Comparison of ENCODE assay signal across 22 cellular contexts in genomic region chr14:56945291-56945690, GRCh38.
A peak's percentile ranks its signal among the peaks of the same experiment; 100 is the strongest.
DNase-seq lines count a peak whose midpoint lies in the region; ATAC-seq, FAIRE-seq and TF ChIP-seq lines count a peak whose summit lies in the region.
"Had no signal": no experiment of that assay in that cellular context is flagged by ENCODE, and none has a peak within 500 bp of the region (broad histone marks: within the 10 kb centered on the region; RNA-seq: fewer than 3 reads in every experiment).

No MANE protein-coding gene starts in this region.

- DNase-seq in D721Med (ENCODE audit: insufficient read length, low spot score) (no peak), NCI-H82 treated with DMSO at 0.1 percent for 48 hours (lab: John Stamatoyannopoulos, UW; ENCODE audit: unreplicated experiment) (peak; percentile 99), mesendoderm (peak; percentile 58), left ventricle myocardium inferior (no peak)
- DNase-seq: 8988T; ACHN; AML-193; BE2C; CD4-positive, alpha-beta T cell; CD8-positive, alpha-beta memory T cell; DMS153; DND-41; H9 had no signal

- H2BK120ac ChIP-seq in mesendoderm (ENCODE audit: low read depth, low read length): no peak overlapping the region

- no CpG with 5 or more reads among the region's 2 CpGs for WGBS in mesendoderm (ENCODE audit: extremely low coverage, insufficient coverage, low lambda C conversion rate)

- no peaks in the 10 kb centered on the region for H3K27me3 ChIP-seq in mesendoderm (ENCODE audit: insufficient read depth, low read length, poor library complexity)
- peaks cover 25% of the 10 kb centered on the region for H3K27me3 ChIP-seq in left ventricle myocardium inferior (ENCODE audit: low read depth)
- H3K27me3 ChIP-seq: BE2C; BLaER1 treated with 17β-estradiol and CSF1 and Interleukin-3, amounts not matched to agents 10 nM and 100 nM had no signal

- no peak overlapping the region for H3K18ac ChIP-seq in mesendoderm (ENCODE audit: low read length)

- H3K4me1 ChIP-seq in mesendoderm (ENCODE audit: control insufficient read depth, low read depth, low read length) (no peaks in the 10 kb centered on the region), left ventricle myocardium inferior (no peaks in the 10 kb centered on the region)
- H3K4me1 ChIP-seq: A549; BE2C; BLaER1 treated with 17β-estradiol and CSF1 and Interleukin-3, amounts not matched to agents 10 nM and 100 nM had no signal

- no peak for ATAC-seq in HG02798 (IDR thresholded peaks at IDR 0.05; ENCODE audit: poor library complexity, unreplicated experiment)
- ATAC-seq in GM21717 (IDR thresholded peaks at IDR 0.05; ENCODE audit: unreplicated experiment): no peak
- ATAC-seq: A549, GM23338, HCT116 had no signal

- FAIRE-seq in D721Med (lab: Jason Lieb, UNC): peak; percentile 97
- FAIRE-seq: A549, G401.6, GM12892, GM19239 had no signal

- H2BK5ac ChIP-seq in mesendoderm (ENCODE audit: low read length): no peak overlapping the region

- H3K79me1 ChIP-seq in mesendoderm (ENCODE audit: low read length): no peaks in the 10 kb centered on the region

- H2AK5ac ChIP-seq in mesendoderm (ENCODE audit: low read length): no peak overlapping the region

- H2BK15ac ChIP-seq in mesendoderm (replicated peaks; ENCODE audit: low read depth): no peak overlapping the region

- H4K8ac ChIP-seq in mesendoderm (ENCODE audit: low read depth, low read length): no peak overlapping the region

- H3K27ac ChIP-seq in mesendoderm (ENCODE audit: low read depth, low read length): no peak overlapping the region
- H3K27ac ChIP-seq in left ventricle myocardium inferior (replicated peaks): no peak overlapping the region
- H3K27ac ChIP-seq: A549; BLaER1 treated with 17β-estradiol and CSF1 and Interleukin-3, amounts not matched to agents 10 nM and 100 nM had no signal

- H4K5ac ChIP-seq in mesendoderm (ENCODE audit: low read length): no peak overlapping the region

- peaks cover 12% of the 10 kb centered on the region for H3K9me3 ChIP-seq in left ventricle myocardium inferior (replicated peaks)
- H3K9me3 ChIP-seq: A549, BE2C had no signal

- H3K4ac ChIP-seq in mesendoderm (ENCODE audit: low read depth, low read length): no peak overlapping the region

- H3K4me3 ChIP-seq in mesendoderm (ENCODE audit: low read length) (no peak overlapping the region), left ventricle myocardium inferior (no peak overlapping the region)
- H3K4me3 ChIP-seq: A549; BLaER1 treated with 17β-estradiol and CSF1 and Interleukin-3, amounts not matched to agents 10 nM and 100 nM; GM23338 had no signal

- H3K79me2 ChIP-seq in mesendoderm (ENCODE audit: control insufficient read depth, insufficient read depth, low read length): no peaks in the 10 kb centered on the region

- intact Hi-C loops in left ventricle myocardium inferior (cut with micrococcal nuclease): no loop called here

- no peak overlapping the region for H3K56ac ChIP-seq in mesendoderm (ENCODE audit: low read length)

- no peak overlapping the region for H3K23ac ChIP-seq in mesendoderm (ENCODE audit: low read length)

- H3K9ac ChIP-seq in mesendoderm (ENCODE audit: low read length): no peak overlapping the region
- H3K9ac ChIP-seq: BLaER1 treated with 17β-estradiol and CSF1 and Interleukin-3, amounts not matched to agents 10 nM and 100 nM had no signal

- no peak overlapping the region for H3K4me2 ChIP-seq in mesendoderm (ENCODE audit: low read length)
- H3K4me2 ChIP-seq: A549; BLaER1 treated with 17β-estradiol and CSF1 and Interleukin-3, amounts not matched to agents 10 nM and 100 nM; GM23338 had no signal

- no peak for TF ChIP-seq CTCF in D721Med (IDR thresholded peaks at IDR 0.05; ENCODE audit: insufficient read depth, missing control alignments)
- no peak for TF ChIP-seq CTCF in left ventricle myocardium inferior (IDR thresholded peaks at IDR 0.05; ENCODE audit: borderline replicate concordance)

- no peaks in the 10 kb centered on the region for H3K36me3 ChIP-seq in mesendoderm (ENCODE audit: control insufficient read depth, insufficient read depth, low read length)
- no peaks in the 10 kb centered on the region for H3K36me3 ChIP-seq in left ventricle myocardium inferior
- H3K36me3 ChIP-seq: BE2C; BLaER1 treated with 17β-estradiol and CSF1 and Interleukin-3, amounts not matched to agents 10 nM and 100 nM had no signal

Comparison
In these comparisons a context has a peak if more than half of its experiments do, and no peak if none do; other contexts are left out.
1. DNase-seq: peak in NCI-H82 treated with DMSO at 0.1 percent for 48 hours (single experiment) and mesendoderm (single experiment); none in D721Med (single experiment) and left ventricle myocardium inferior (single experiment).